Comparison of ENCODE assay signal across 20 cellular contexts in the genomic region with DNA sequence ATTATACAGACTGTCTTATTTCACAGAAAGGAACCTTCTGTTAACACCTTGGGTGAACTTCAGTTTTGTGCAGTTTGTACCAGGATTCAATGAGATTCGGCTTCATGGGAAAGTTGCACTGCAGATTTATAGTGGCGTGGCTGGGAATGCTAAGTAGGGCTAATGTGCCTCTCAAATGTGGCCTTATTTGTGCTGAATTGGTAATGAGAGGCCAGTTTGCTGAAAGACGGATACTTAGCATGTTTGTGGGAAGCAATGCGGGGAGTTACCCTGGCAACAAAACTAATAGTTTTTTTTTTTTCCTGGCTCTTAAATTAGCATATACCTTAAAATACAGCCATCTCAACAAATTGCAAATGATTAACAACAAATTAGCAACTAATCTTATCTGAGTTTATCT. TPM values are rescaled to one million over a fixed set of nuclear protein-coding genes. Genes with fewer than 3 reads are reported as not detected.
"Had no signal": no experiment of that assay in that cellular context is flagged by ENCODE, and none has a peak within 500 bp of the region (broad histone marks: within the 10 kb centered on the region; RNA-seq: fewer than 3 reads in every experiment).

No MANE protein-coding gene starts in this region.

- H3K4me1 ChIP-seq: uterus had no signal

- H3K4me3 ChIP-seq: cardiac muscle cell, coronary artery, esophagus squamous epithelium, thyroid gland, uterus had no signal

- H3K27me3 ChIP-seq: cardiac muscle cell, esophagus squamous epithelium, thyroid gland, uterus had no signal

- H3K36me3 ChIP-seq: cardiac muscle cell, thyroid gland, uterus had no signal

- H3K9me3 ChIP-seq: esophagus squamous epithelium, thyroid gland, uterus had no signal

- DNase-seq: activated CD4-positive, alpha-beta T cell treated with anti-CD3 and anti-CD28 coated beads, Interleukin-2, amount 10 ng/mL, durations not matched to agents 24 days and 14 days; activated CD8-positive, alpha-beta memory T cell treated with anti-CD3 and anti-CD28 coated beads, Interleukin-2, amount 50 U/mL, for 4 hours; activated CD8-positive, alpha-beta T cell treated with anti-CD3 and anti-CD28 coated beads, Interleukin-2, amount 10 ng/mL, durations not matched to agents 7 days and 5 days; activated gamma-delta T cell treated with Interleukin-2 at 50 U/mL for 16 hours; effector CD4-positive, alpha-beta T cell; esophagus squamous epithelium; glutamatergic neuron; kidney; left ventricle myocardium superior; mesenchymal stem cell; nephron progenitor cell; stimulated activated CD4-positive, alpha-beta T cell treated with anti-CD3 and anti-CD28 coated beads, Interleukin-12 subunit alpha, Interleukin-12 subunit beta, amount 100 ng/mL, for 4 hours; T-helper 17 cell; thyroid gland; uterus had no signal

- H3K27ac ChIP-seq: cardiac muscle cell, coronary artery, esophagus squamous epithelium, thyroid gland, uterus had no signal

- ATAC-seq: activated CD8-positive, alpha-beta T cell treated with anti-CD3 and anti-CD28 coated beads, Interleukin-2, amount 10 ng/mL, durations not matched to agents 7 days and 5 days; left ventricle myocardium superior; stimulated activated effector memory CD8-positive, alpha-beta T cell treated with anti-CD3 and anti-CD28 coated beads, Interleukin-12 subunit alpha, Interleukin-12 subunit beta, amount 100 ng/mL, for 72 hours; T-helper 17 cell; WTC11 had no signal

RNA-seq across cellular contexts. Expression of a gene that starts 28.6 kb away (rescaled TPM):
- total RNA-seq: activated CD4-positive, alpha-beta T cell treated with anti-CD3 and anti-CD28 coated beads, Interleukin-2, amount 10 ng/mL, durations not matched to agents 24 days and 14 days; activated CD8-positive, alpha-beta T cell treated with anti-CD3 and anti-CD28 coated beads, Interleukin-2, amount 10 ng/mL, durations not matched to agents 7 days and 5 days; endothelial cell of umbilical vein; left ventricle myocardium superior had no signal
